ENCODE assay signal across 11 cellular contexts in the genomic region with DNA sequence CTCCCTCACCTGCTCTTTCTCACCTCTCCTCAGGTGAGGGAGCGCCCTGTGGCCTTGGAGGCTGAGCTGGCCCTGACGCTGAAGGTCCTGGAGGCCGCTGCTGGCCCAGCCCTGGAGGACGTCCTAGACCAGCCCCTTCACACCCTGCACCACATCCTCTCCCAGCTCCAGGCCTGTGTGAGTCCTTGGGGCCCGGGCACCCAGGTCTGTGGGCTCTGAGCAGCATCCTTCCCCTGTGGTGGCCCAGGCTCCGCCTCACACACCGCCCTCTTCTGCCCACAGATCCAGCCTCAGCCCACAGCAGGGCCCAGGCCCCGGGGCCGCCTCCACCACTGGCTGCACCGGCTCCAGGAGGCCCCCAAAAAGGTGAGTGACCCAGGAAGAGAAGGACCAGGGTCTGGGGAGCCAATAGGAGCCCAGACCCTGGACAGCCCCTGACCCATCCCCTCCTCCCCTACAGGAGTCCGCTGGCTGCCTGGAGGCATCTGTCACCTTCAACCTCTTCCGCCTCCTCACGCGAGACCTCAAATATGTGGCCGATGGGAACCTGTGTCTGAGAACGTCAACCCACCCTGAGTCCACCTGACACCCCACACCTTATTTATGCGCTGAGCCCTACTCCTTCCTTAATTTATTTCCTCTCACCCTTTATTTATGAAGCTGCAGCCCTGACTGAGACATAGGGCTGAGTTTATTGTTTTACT. TPM values are rescaled to one million over a fixed set of nuclear protein-coding genes. Genes with fewer than 3 reads are reported as not detected.
DNase-seq lines count a peak whose midpoint lies in the region; ATAC-seq, FAIRE-seq and TF ChIP-seq lines count a peak whose summit lies in the region.
"Had no signal": no experiment of that assay in that cellular context is flagged by ENCODE, and none has a peak within 500 bp of the region (broad histone marks: within the 10 kb centered on the region; RNA-seq: fewer than 3 reads in every experiment).

No MANE protein-coding gene starts in this region.

- peak; percentile 32 for DNase-seq in stimulated activated CD4-positive, alpha-beta T cell treated with anti-CD3 and anti-CD28 coated beads, Interleukin-15, amount 100 ng/mL, for 24 hours
- no peak for DNase-seq in stimulated activated CD4-positive, alpha-beta T cell treated with anti-CD3 and anti-CD28 coated beads, Interleukin-4, amount 100 ng/mL, for 4 hours
- DNase-seq in activated T-helper 1 cell treated with anti-CD3 and anti-CD28 coated beads, Interleukin-2, amount 50 U/mL, for 16 hours (ENCODE audit: low read depth in 1 of 2, low spot score in 1 of 2) = peak; percentile 23 to 29
- DNase-seq in left lung (peak in 1 of 2 donors; percentile 81), transverse colon (peak; percentile 46), NCI-H2171 (lab: John Stamatoyannopoulos, UW) (no peak), RCC 7860 (ENCODE audit: low spot score) (no peak), SHP77 treated with DMSO at 0.1 percent for 48 hours (lab: John Stamatoyannopoulos, UW) (no peak)
- DNase-seq: activated B cell treated with CpG ODN at 0.5 μM for 24 hours, NCI-H1417 treated with DMSO at 0.1 percent for 48 hours, nephron progenitor cell had no signal

- intact Hi-C loops in left lung (cut with DNase I) (no loop called here), transverse colon (cut with DNase I; ENCODE audit: low total_unique reads) (no loop called here)

- H3K27ac ChIP-seq in left lung (no peak overlapping the region), transverse colon (no peak overlapping the region)

- no peak for TF ChIP-seq CTCF in left lung (IDR thresholded peaks at IDR 0.05)
- no peak for TF ChIP-seq CTCF in transverse colon (IDR thresholded peaks at IDR 0.05)

- H3K9me3 ChIP-seq in left lung (no peaks in the 10 kb centered on the region), transverse colon (no peaks in the 10 kb centered on the region)

- H3K36me3 ChIP-seq in left lung (no peaks in the 10 kb centered on the region), transverse colon (no peaks in the 10 kb centered on the region)

- H3K4me3 ChIP-seq in left lung (no peak overlapping the region), transverse colon (no peak overlapping the region)

- peak; percentile 34 for ATAC-seq in left lung

- WGBS in transverse colon (ENCODE audit: low coverage in 1 of 2), 2 donors = 66 to 100% methylated on average over 1 to 17 of the region's 17 CpGs

- TF ChIP-seq EP300 in transverse colon (IDR thresholded peaks at IDR 0.05; ENCODE audit: low read depth) = no peak

- peaks cover 0 to 8% of the 10 kb centered on the region in 2 donors for H3K27me3 ChIP-seq in left lung
- peaks cover 13% of the 10 kb centered on the region for H3K27me3 ChIP-seq in transverse colon

- TF ChIP-seq POLR2A in transverse colon (IDR thresholded peaks at IDR 0.05) = no peak

- no peak for FAIRE-seq in RCC 7860 (lab: Jason Lieb, UNC)

- in situ Hi-C loops in transverse colon (cut with MboI; ENCODE audit: low pct_ligation_motif_present in 1 of 4, low pct_unique_long_range_greater_than_20kb in 1 of 4, low sequenced_read_pairs in 3 of 4) = no loop called here

- H3K4me1 ChIP-seq in left lung (no peaks in the 10 kb centered on the region), transverse colon (no peaks in the 10 kb centered on the region)

RNA-seq across cellular contexts. Expression of gene IFNL1, which starts 1.9 kb away (rescaled TPM):
- total RNA-seq in left lung = not detected
- not detected for total RNA-seq in transverse colon
- total RNA-seq: activated B cell treated with CpG ODN at 0.5 μM for 24 hours had no signal

RNA-seq across cellular contexts. Expression of gene LRFN1, which starts 22.6 kb away (rescaled TPM):
- total RNA-seq in left lung = 1 to 10 TPM; 1.0 to 2.3 TPM
- under 1 TPM in 2 of 4 donors, not detected in 2; 0.14 to 0.64 TPM for total RNA-seq in transverse colon

RNA-seq across cellular contexts. Expression of gene IFNL2, which starts 29.9 kb away (rescaled TPM):
- total RNA-seq in left lung (not detected), transverse colon (not detected)
- total RNA-seq: activated B cell treated with CpG ODN at 0.5 μM for 24 hours had no signal

RNA-seq across cellular contexts. Expression of gene GMFG, which starts 37.8 kb away (rescaled TPM):
- total RNA-seq in left lung = 100 to 1,000 TPM in 1 of 2 donors, 10 to 100 TPM in 1; 53.8 to 136 TPM
- 10 to 100 TPM in 2 of 4 donors, 1 to 10 TPM in 1, not detected in 1; 7.6 to 18.7 (median 17.6) TPM for total RNA-seq in transverse colon

RNA-seq across cellular contexts. Expression of gene SAMD4B, which starts 44.1 kb away (rescaled TPM):
- total RNA-seq in left lung (10 to 100 TPM; 74.1 to 77.0 TPM), transverse colon (100 to 1,000 TPM in 1 of 4 donors, 10 to 100 TPM in 3; 60.7 to 102 (median 77.1) TPM)

Comparison
In these comparisons a context has a peak if more than half of its experiments do, and no peak if none do; other contexts are left out.
1. DNase-seq: peak in stimulated activated CD4-positive, alpha-beta T cell treated with anti-CD3 and anti-CD28 coated beads, Interleukin-15, amount 100 ng/mL, for 24 hours (single experiment), activated T-helper 1 cell treated with anti-CD3 and anti-CD28 coated beads, Interleukin-2, amount 50 U/mL, for 16 hours (2 of 2) and transverse colon (single experiment); none in stimulated activated CD4-positive, alpha-beta T cell treated with anti-CD3 and anti-CD28 coated beads, Interleukin-4, amount 100 ng/mL, for 4 hours (0 of 2), NCI-H2171 (single experiment), RCC 7860 (single experiment) and SHP77 treated with DMSO at 0.1 percent for 48 hours (single experiment).